ENCODE assay signal across 16 cellular contexts in genomic region chr3:120487079-120487693, GRCh38. TPM values are rescaled to one million over a fixed set of nuclear protein-coding genes. Genes with fewer than 3 reads are reported as not detected.
DNase-seq lines count a peak whose midpoint lies in the region; TF ChIP-seq lines count a peak whose summit lies in the region.
"Had no signal": no experiment of that assay in that cellular context is flagged by ENCODE, and none has a peak within 500 bp of the region (broad histone marks: within the 10 kb centered on the region; RNA-seq: fewer than 3 reads in every experiment).

No MANE protein-coding gene starts in this region.

- peak overlapping the region in 2 of 3 experiments; percentile 18 to 86 for H3K27ac Mint-ChIP-seq in nephron
- H3K27ac Mint-ChIP-seq: IgD-negative memory B cell; naive thymus-derived CD4-positive, alpha-beta T cell had no signal

- no peaks in the 10 kb centered on the region for H3K79me2 ChIP-seq in Karpas-422 (ENCODE audit: low read length)

- H4K20me1 ChIP-seq in Karpas-422 (ENCODE audit: insufficient read depth, low read depth, low read length) = 0 out of 2 replicates have a peak, but pooled peaks cover 3% of the 10 kb centered on the region

- no peak overlapping the region for H3K4me3 ChIP-seq in AG04450 (ENCODE audit: low read depth, low read length)
- no peak overlapping the region for H3K4me3 ChIP-seq in MG63
- H3K4me3 ChIP-seq in fibroblast of mammary gland (ENCODE audit: control insufficient read depth, low read depth, low read length) = no peak overlapping the region
- no peak overlapping the region for H3K4me3 ChIP-seq in Karpas-422 (ENCODE audit: low read length)
- H3K4me3 ChIP-seq: A549 had no signal

- peaks cover 3% of the 10 kb centered on the region for H3K27me3 Mint-ChIP-seq in nephron (ENCODE audit: low read depth)

- peak overlapping the region; percentile 63 for H3K27ac ChIP-seq in AG04450 (ENCODE audit: low read depth, low read length)
- no peak overlapping the region for H3K27ac ChIP-seq in Karpas-422 (ENCODE audit: low read length)
- H3K27ac ChIP-seq: A549, brain microvascular endothelial cell, WERI-Rb-1 had no signal

- peaks cover 3% of the 10 kb centered on the region for H3K9me3 Mint-ChIP-seq in nephron
- H3K9me3 Mint-ChIP-seq: IgD-negative memory B cell had no signal

- POLR2A ChIA-PET in AG04450 (lab: Yijun Ruan, JAX) = interaction anchor here (1.4 kb wide), 1 partner anchor 36 kb away, joined by 4 read pairs; the partner anchor contains the start of gene FSTL1

- H3K36me3 ChIP-seq in MG63 (no peaks in the 10 kb centered on the region), Karpas-422 (ENCODE audit: insufficient read depth, low read length) (no peaks in the 10 kb centered on the region)
- H3K36me3 ChIP-seq: brain microvascular endothelial cell, WERI-Rb-1 had no signal

- no peaks in the 10 kb centered on the region for H3K27me3 ChIP-seq in AG04450 (ENCODE audit: control insufficient read depth, insufficient read depth, low read length)
- no peaks in the 10 kb centered on the region for H3K27me3 ChIP-seq in MG63
- H3K27me3 ChIP-seq in Karpas-422 (ENCODE audit: low read length) = no peaks in the 10 kb centered on the region
- H3K27me3 ChIP-seq: brain microvascular endothelial cell had no signal

- no peaks in the 10 kb centered on the region for H3K4me1 ChIP-seq in Karpas-422 (ENCODE audit: low read length)
- H3K4me1 ChIP-seq: A549 had no signal

- H3K4me3 Mint-ChIP-seq in nephron = no peak overlapping the region
- H3K4me3 Mint-ChIP-seq: IgD-negative memory B cell; naive thymus-derived CD4-positive, alpha-beta T cell had no signal

- no peak overlapping the region for H3K4me2 ChIP-seq in Karpas-422 (ENCODE audit: low read depth, low read length, poor library complexity, severe bottlenecking)
- H3K4me2 ChIP-seq: A549 had no signal

- no peaks in the 10 kb centered on the region for H3K36me3 Mint-ChIP-seq in nephron (ENCODE audit: low read depth)
- H3K36me3 Mint-ChIP-seq: IgD-negative memory B cell had no signal

- no peak overlapping the region for H2AFZ ChIP-seq in Karpas-422 (ENCODE audit: low read length)

- CTCF ChIA-PET in AG04450 (lab: Charles Lee) = interaction anchor here (1.4 kb wide), 1 partner anchor 20 kb away, joined by 4 read pairs; no protein-coding TSS in a partner anchor

- H3K9me3 ChIP-seq in AG04450 (ENCODE audit: control insufficient read depth, insufficient read depth, low read length) (peaks cover 4% of the 10 kb centered on the region; the same call in 1 of the 2 replicates), MG63 (peaks cover 4% of the 10 kb centered on the region; the same call in 1 of the 2 replicates), Karpas-422 (ENCODE audit: low read length) (no peaks in the 10 kb centered on the region)
- H3K9me3 ChIP-seq: A549 had no signal

- H3K9me2 ChIP-seq in Karpas-422 (replicated peaks; ENCODE audit: insufficient read depth, low read length) = no peaks in the 10 kb centered on the region

- no peak overlapping the region for H3K9ac ChIP-seq in Karpas-422 (ENCODE audit: low read length)

- no peak for DNase-seq in AG04450 (ENCODE audit: low read depth, low spot score)
- DNase-seq in MG63 = peak; percentile 14
- peak; percentile 97 for DNase-seq in fibroblast of mammary gland (ENCODE audit: low read depth)
- DNase-seq in hypothalamus (lab: John Stamatoyannopoulos, UW) = no peak
- DNase-seq in NCI-H748 treated with DMSO at 0.1 percent for 48 hours (lab: John Stamatoyannopoulos, UW) = no peak
- DNase-seq in nucleus accumbens (lab: John Stamatoyannopoulos, UW) = no peak
- DNase-seq in Karpas-422 = no peak
- DNase-seq: activated effector memory CD4-positive, alpha-beta T cell treated with Interleukin-2 at 50 U/mL for 16 hours; brain microvascular endothelial cell; Calu3; naive thymus-derived CD4-positive, alpha-beta T cell; stimulated activated CD4-positive, alpha-beta T cell treated with anti-CD3 and anti-CD28 coated beads, Interleukin-2, amount 100 ng/mL, for 48 hours; WERI-Rb-1 had no signal

- peaks cover 18% of the 10 kb centered on the region for H3K4me1 Mint-ChIP-seq in nephron
- H3K4me1 Mint-ChIP-seq: IgD-negative memory B cell; naive thymus-derived CD4-positive, alpha-beta T cell had no signal

- TF ChIP-seq CTCF in AG04450 (IDR thresholded peaks at IDR 0.05; ENCODE audit: low read depth, low read length) = no peak
- TF ChIP-seq CTCF in fibroblast of mammary gland (conservative IDR thresholded peaks at IDR 0.05; ENCODE audit: control insufficient read depth, insufficient read depth, low read depth, low read length) = no peak
- no peak for TF ChIP-seq CTCF in nephron (IDR thresholded peaks at IDR 0.05; ENCODE audit: unreplicated experiment in 3 of 3)

RNA-seq across cellular contexts. Expression of gene FSTL1, which starts 36.4 kb away (rescaled TPM):
- 1,126 and 1,300 TPM in 2 replicates for polyA plus RNA-seq in AG04450 (2011; rRNA removed)
- polyA minus RNA-seq in AG04450 (2011; rRNA and poly(A)+ RNA removed) = 1,078 and 1,284 TPM in 2 replicates
- total RNA-seq in MG63 (2014; rRNA removed; shearing (Covaris generic); ENCODE audit: low replicate concordance) = 642 and 656 TPM in 2 replicates
- not detected in 2 replicates for total RNA-seq in Karpas-422 (2014; rRNA removed; shearing (Covaris generic); ENCODE audit: low replicate concordance)
- polyA plus RNA-seq: IgD-negative memory B cell; naive thymus-derived CD4-positive, alpha-beta T cell had no signal

Comparison
In these comparisons a context has a peak if more than half of its experiments do, and no peak if none do; other contexts are left out.
1. DNase-seq: peak in MG63 (single experiment) and fibroblast of mammary gland (single experiment); none in AG04450 (single experiment), hypothalamus (0 of 51), NCI-H748 treated with DMSO at 0.1 percent for 48 hours (single experiment), nucleus accumbens (0 of 56) and Karpas-422 (single experiment).
2. RNA of gene FSTL1, which starts 36.4 kb away (total RNA-seq): 642 to 656 TPM in MG63; not detected in Karpas-422; every median in the first group is over 100 times any median in the second.